Comparison of ENCODE assay signal across 25 cellular contexts in the genomic region with DNA sequence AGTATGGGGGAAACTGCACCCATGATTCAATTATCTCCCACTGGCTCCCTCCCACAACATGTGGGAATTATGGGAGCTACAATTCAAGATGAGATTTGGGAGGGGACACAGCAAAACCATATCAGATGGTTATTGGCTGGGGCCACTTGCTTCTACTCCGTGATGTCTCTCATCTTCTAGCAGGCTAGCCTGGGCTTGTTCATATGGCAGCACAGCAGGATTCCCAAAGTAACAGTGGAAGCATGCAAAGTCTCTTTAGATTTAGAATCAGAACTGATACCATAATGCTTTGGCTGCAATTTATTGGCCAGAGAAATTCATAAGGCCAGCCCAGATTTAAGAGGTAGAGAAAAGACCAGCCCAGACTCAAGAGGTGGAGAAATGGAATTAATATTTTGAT.
"Had no signal": no experiment of that assay in that cellular context is flagged by ENCODE, and none has a peak within 500 bp of the region (broad histone marks: within the 10 kb centered on the region; RNA-seq: fewer than 3 reads in every experiment).

No MANE protein-coding gene starts in this region.

- H3K27me3 Mint-ChIP-seq: naive B cell; stimulated activated memory B cell treated with anti-CD40 and anti-IgM and Interleukin-4, amounts not matched to agents 10 μg/mL and 1 μg/mL and 100 μg/mL, for 72 hours had no signal

- FAIRE-seq: endometrium, frontal cortex, kidney had no signal

- H3K27ac Mint-ChIP-seq: mesothelial cell of epicardium; natural killer cell treated with Interleukin-12 subunit alpha and Interleukin-12 subunit beta and Interleukin-15 and Interleukin-18, amount 100 ng/mL, for 72 hours; stimulated activated memory B cell treated with anti-CD40 and anti-IgM and Interleukin-4, amounts not matched to agents 10 μg/mL and 1 μg/mL and 100 μg/mL, for 72 hours; type B pancreatic cell had no signal

- H3K4me1 Mint-ChIP-seq: mesothelial cell of epicardium; naive B cell; neural crest cell; stimulated activated memory B cell treated with anti-CD40 and anti-IgM and Interleukin-4, amounts not matched to agents 10 μg/mL and 1 μg/mL and 100 μg/mL, for 72 hours had no signal

- H3K9me3 ChIP-seq: mucosa of descending colon, prostate gland, right atrium auricular region, testis had no signal

- H3K27ac ChIP-seq: coronary artery, prostate gland, right atrium auricular region, sigmoid colon, spleen, testis, tibial artery had no signal

- H3K36me3 Mint-ChIP-seq: mesothelial cell of epicardium; natural killer cell treated with Interleukin-12 subunit alpha and Interleukin-12 subunit beta and Interleukin-15 and Interleukin-18, amount 100 ng/mL, for 72 hours; stimulated activated memory B cell treated with anti-CD40 and anti-IgM and Interleukin-4, amounts not matched to agents 10 μg/mL and 1 μg/mL and 100 μg/mL, for 72 hours; type B pancreatic cell had no signal

- DNase-seq: dermis blood vessel endothelial cell; effector memory CD4-positive, alpha-beta T cell; kidney; mesenchymal stem cell; mucosa of descending colon; naive B cell; sigmoid colon; spleen; stimulated activated CD4-positive, alpha-beta T cell treated with anti-CD3 and anti-CD28 coated beads, Interleukin-4, amount 100 ng/mL, for 4 hours; stimulated activated naive CD8-positive, alpha-beta T cell treated with anti-CD3 and anti-CD28 coated beads, Interleukin-15, Interleukin-2, amounts not matched to agents 100 U/mL and 50 U/mL, for 24 hours; substantia nigra; testis; tibial artery had no signal

- H3K4me1 ChIP-seq: prostate gland, right atrium auricular region, sigmoid colon, spleen, testis, tibial artery had no signal

- H3K4me3 Mint-ChIP-seq: mesothelial cell of epicardium; naive B cell; natural killer cell treated with Interleukin-12 subunit alpha and Interleukin-12 subunit beta and Interleukin-15 and Interleukin-18, amount 100 ng/mL, for 72 hours; neural crest cell; stimulated activated memory B cell treated with anti-CD40 and anti-IgM and Interleukin-4, amounts not matched to agents 10 μg/mL and 1 μg/mL and 100 μg/mL, for 72 hours; type B pancreatic cell had no signal

- ATAC-seq: left lobe of liver; mucosa of descending colon; natural killer cell treated with Interleukin-12 subunit alpha and Interleukin-12 subunit beta and Interleukin-15 and Interleukin-18, amount 100 ng/mL, for 72 hours; stimulated activated memory B cell treated with anti-CD40 and anti-IgM and Interleukin-4, amounts not matched to agents 10 μg/mL and 1 μg/mL and 100 μg/mL, for 72 hours; stimulated activated naive CD8-positive, alpha-beta T cell treated with anti-CD3 and anti-CD28 coated beads, Interleukin-15, Interleukin-2, amounts not matched to agents 100 U/mL and 50 U/mL, for 24 hours had no signal

- H3K4me3 ChIP-seq: coronary artery, lung, mucosa of descending colon, prostate gland, right atrium auricular region, sigmoid colon, spleen, testis, tibial artery had no signal

- H3K9me3 Mint-ChIP-seq: mesothelial cell of epicardium, type B pancreatic cell had no signal

- H3K36me3 ChIP-seq: prostate gland, right atrium auricular region, sigmoid colon, spleen, tibial artery had no signal

- H3K27me3 ChIP-seq: right atrium auricular region, sigmoid colon, spleen, testis, tibial artery had no signal
